ENCODE assay signal across 14 cellular contexts in the genomic region with DNA sequence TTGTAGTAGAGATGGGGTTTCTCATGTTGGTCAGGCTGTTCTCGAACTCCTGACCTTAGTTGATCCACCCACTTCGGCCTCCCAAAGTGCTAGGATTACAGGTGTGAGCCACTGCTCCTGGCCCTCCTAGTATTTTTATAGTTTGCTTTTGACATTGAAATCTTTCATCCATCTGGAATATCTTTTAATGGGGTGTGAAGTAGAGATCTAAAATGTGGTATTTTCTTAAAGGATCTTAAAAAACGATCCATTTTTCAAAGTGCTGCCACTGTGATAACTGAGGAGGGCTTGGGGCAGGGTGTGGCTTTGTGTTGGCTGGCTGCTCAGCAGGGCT. TPM values are rescaled to one million over a fixed set of nuclear protein-coding genes. Genes with fewer than 3 reads are reported as not detected.
A peak's percentile ranks its signal among the peaks of the same experiment; 100 is the strongest.
DNase-seq lines count a peak whose midpoint lies in the region; ATAC-seq and TF ChIP-seq lines count a peak whose summit lies in the region.
"Had no signal": no experiment of that assay in that cellular context is flagged by ENCODE, and none has a peak within 500 bp of the region (broad histone marks: within the 10 kb centered on the region; RNA-seq: fewer than 3 reads in every experiment).

No MANE protein-coding gene starts in this region.

- no peak for DNase-seq in coronary artery (ENCODE audit: low spot score)
- DNase-seq in psoas muscle, result no peak
- DNase-seq in MV-4-11 (lab: John Stamatoyannopoulos, UW), result no peak
- no peak for DNase-seq in DMS79 treated with DMSO at 0.1 percent for 48 hours (lab: John Stamatoyannopoulos, UW)
- DNase-seq in caudate nucleus (lab: John Stamatoyannopoulos, UW), result no peak
- DNase-seq: ACHN; CD4-positive, CD25-positive, alpha-beta regulatory T cell; DMS53; Karpas-422; MM.1S; NCI-H1105 treated with DMSO at 0.1 percent for 48 hours; NCI-H187 had no signal

- no peaks in the 10 kb centered on the region for H3K9me3 ChIP-seq in psoas muscle

- no peaks in the 10 kb centered on the region for H3K27me3 ChIP-seq in psoas muscle (ENCODE audit: insufficient read depth in 3 of 3, low read length in 2 of 3)

- H3K27ac ChIP-seq in coronary artery (peak overlapping the region; percentile 71 to 79), psoas muscle (peak overlapping the region; percentile 86), caudate nucleus (ENCODE audit: low read depth, low read length) (no peak overlapping the region)

- WGBS in psoas muscle, 3 donors, result 32 to 75% (median 39%) methylated on average over 3 of the region's 3 CpGs

- no peaks in the 10 kb centered on the region for H3K36me3 ChIP-seq in psoas muscle (ENCODE audit: insufficient read depth in 1 of 2, low read depth in 1 of 2)

- peaks cover 38 to 44% (median 41%) of the 10 kb centered on the region in 3 donors for H3K4me1 Mint-ChIP-seq in IgD-negative memory B cell

- H3K4me1 ChIP-seq in psoas muscle, result peaks cover 68% of the 10 kb centered on the region

- peaks cover 0 to 1% (median 0%) of the 10 kb centered on the region in 3 donors for H3K9me3 Mint-ChIP-seq in IgD-negative memory B cell
- H3K9me3 Mint-ChIP-seq: CD4-positive, CD25-positive, alpha-beta regulatory T cell had no signal

- peak overlapping the region in 2 of 3 donors; percentile 23 to 31 for H3K27ac Mint-ChIP-seq in IgD-negative memory B cell

- ATAC-seq in psoas muscle, result peak in 1 of 4 donors; percentile 79
- ATAC-seq: GM12878 had no signal

- H3K27me3 Mint-ChIP-seq in IgD-negative memory B cell, result no peaks in the 10 kb centered on the region
- H3K27me3 Mint-ChIP-seq: CD4-positive, CD25-positive, alpha-beta regulatory T cell had no signal

- no peak overlapping the region for H3K4me3 Mint-ChIP-seq in IgD-negative memory B cell
- H3K4me3 Mint-ChIP-seq: CD4-positive, CD25-positive, alpha-beta regulatory T cell had no signal

- TF ChIP-seq CTCF in coronary artery (IDR thresholded peaks at IDR 0.05) (no peak), psoas muscle (IDR thresholded peaks at IDR 0.05) (no peak)

- no peak overlapping the region for H3K4me3 ChIP-seq in coronary artery
- H3K4me3 ChIP-seq in psoas muscle, result no peak overlapping the region
- H3K4me3 ChIP-seq: GM12878 had no signal

- intact Hi-C loops in psoas muscle (cut with DNase I), result no loop called here

- peaks cover 3% of the 10 kb centered on the region for H3K36me3 Mint-ChIP-seq in IgD-negative memory B cell

RNA-seq across cellular contexts. Expression of gene CDS2, which starts 23.1 kb away (rescaled TPM):
- polyA plus RNA-seq in IgD-negative memory B cell, result 42.3 TPM
- total RNA-seq in psoas muscle, result 10 to 100 TPM; 18.1 to 34.1 (median 25.2) TPM
- 10 to 100 TPM in 2 of 3 donors, 1 to 10 TPM in 1; 8.0 to 19.5 (median 15.2) TPM for polyA plus RNA-seq in psoas muscle

RNA-seq across cellular contexts. Expression of gene PCNA, which starts 30.1 kb away (rescaled TPM):
- 42.1 TPM for polyA plus RNA-seq in IgD-negative memory B cell
- 10 to 100 TPM; 13.2 to 19.1 (median 16.3) TPM for total RNA-seq in psoas muscle
- polyA plus RNA-seq in psoas muscle, result 10 to 100 TPM; 25.5 to 53.0 (median 37.8) TPM

RNA-seq across cellular contexts. Expression of gene TMEM230, which starts 37.0 kb away (rescaled TPM):
- polyA plus RNA-seq in IgD-negative memory B cell (183 TPM), psoas muscle (100 to 1,000 TPM; 120 to 146 (median 126) TPM)
- 10 to 100 TPM; 71.8 to 99.9 (median 82.2) TPM for total RNA-seq in psoas muscle
